ENCODE assay signal across 8 cellular contexts in genomic region chr16:57906385-57907316, GRCh38.
A peak's percentile ranks its signal among the peaks of the same experiment; 100 is the strongest.
DNase-seq lines count a peak whose midpoint lies in the region; ATAC-seq and TF ChIP-seq lines count a peak whose summit lies in the region.
"Had no signal": no experiment of that assay in that cellular context is flagged by ENCODE, and none has a peak within 500 bp of the region (broad histone marks: within the 10 kb centered on the region; RNA-seq: fewer than 3 reads in every experiment).

No MANE protein-coding gene starts in this region.

- no peaks in the 10 kb centered on the region for H3K36me3 ChIP-seq in HEK293 (ENCODE audit: control insufficient read depth in 2 of 2, insufficient read depth in 1 of 2, low read length in 2 of 2)
- no peaks in the 10 kb centered on the region for H3K36me3 ChIP-seq in right atrium auricular region
- no peaks in the 10 kb centered on the region for H3K36me3 ChIP-seq in thyroid gland

- TF ChIP-seq POLR2A in thyroid gland (IDR thresholded peaks at IDR 0.05), result no peak

- CTCF ChIA-PET in HEK293 (lab: Yijun Ruan, JAX), result interaction anchor here (0.7 to 1.0 kb wide), 4 partner anchors 41 to 220 kb away, joined by 3 to 5 read pairs (median 4); partner anchors contain the start of gene USB1

- H3K27me3 ChIP-seq in right atrium auricular region (no peaks in the 10 kb centered on the region), thyroid gland (no peaks in the 10 kb centered on the region)

- no peak for TF ChIP-seq CTCF in HEK293 (tag by site-specific recombination; IDR thresholded peaks at IDR 0.05)
- TF ChIP-seq CTCF in right atrium auricular region (IDR thresholded peaks at IDR 0.05), result peak; percentile 21 to 70
- TF ChIP-seq CTCF in thyroid gland (IDR thresholded peaks at IDR 0.05), result peak; percentile 19 to 78 (median 64)

- POLR2A ChIA-PET in HEK293 (lab: Yijun Ruan, JAX), result interaction anchor here (0.7 to 1.4 kb wide), 3 partner anchors 14 to 223 kb away, joined by 3 to 4 read pairs (median 3); partner anchors contain the start of gene USB1

- peak; percentile 47 for DNase-seq in activated T-cell treated with anti-CD3 and anti-CD28 coated beads, Interleukin-2, amount 50 U/mL, for 1 hour
- DNase-seq in right atrium auricular region (ENCODE audit: low spot score), result no peak
- peak; percentile 50 to 61 for DNase-seq in thyroid gland
- no peak for DNase-seq in central memory CD4-positive, alpha-beta T cell

- no peaks in the 10 kb centered on the region for H3K4me1 ChIP-seq in HEK293 (ENCODE audit: control insufficient read depth, insufficient read depth, low read length)
- H3K4me1 ChIP-seq in right atrium auricular region, result no peaks in the 10 kb centered on the region
- peaks cover 4 to 10% of the 10 kb centered on the region in 2 donors for H3K4me1 ChIP-seq in thyroid gland

- H3K27ac ChIP-seq in HEK293 (ENCODE audit: extremely low read depth, low read depth, low read length) (no peak overlapping the region), right atrium auricular region (no peak overlapping the region), thyroid gland (no peak overlapping the region)
- H3K27ac ChIP-seq: SK-N-MC had no signal

- ATAC-seq in HG03196 (IDR thresholded peaks at IDR 0.05; ENCODE audit: unreplicated experiment) (no peak), esophagus mucosa (no peak)

- intact Hi-C loops in thyroid gland (cut with DNase I), result loop anchor here (10.0 kb wide), 1 partner anchor 198 kb away; no protein-coding TSS in a partner anchor

- H3K4me3 ChIP-seq in HEK293 (ENCODE audit: low read depth, low read length) (no peak overlapping the region), right atrium auricular region (no peak overlapping the region), thyroid gland (replicated peaks in 1 of 3) (no peak overlapping the region)
- H3K4me3 ChIP-seq: SK-N-MC had no signal

- 27 to 38% methylated on average over 16 to 28 of the region's 28 CpGs for WGBS in thyroid gland, 2 donors

- H3K9me3 ChIP-seq in HEK293 (ENCODE audit: control insufficient read depth, insufficient read depth, low read depth, low read length) (no peaks in the 10 kb centered on the region), right atrium auricular region (no peaks in the 10 kb centered on the region), thyroid gland (no peaks in the 10 kb centered on the region)

TF ChIP-seq in HEK293, 187 proteins besides CTCF, POLR2A, EP300 and RAD21:
- TF ChIP-seq SCRT1 (tag by site-specific recombination; IDR thresholded peaks at IDR 0.05; ENCODE audit: borderline replicate concordance) (peak; percentile 44; the same call in 1 of the 2 replicates), SCRT2 (tag by site-specific recombination; IDR thresholded peaks at IDR 0.05) (peak; percentile 91), ZNF518A (tag by site-specific recombination; conservative IDR thresholded peaks at IDR 0.05; ENCODE audit: low read depth) (no peak)

Comparison
In these comparisons a context has a peak if more than half of its experiments do, and no peak if none do; other contexts are left out.
1. DNase-seq: peak in activated T-cell treated with anti-CD3 and anti-CD28 coated beads, Interleukin-2, amount 50 U/mL, for 1 hour (single experiment) and thyroid gland (2 of 2); none in right atrium auricular region (single experiment) and central memory CD4-positive, alpha-beta T cell (single experiment).